16 cellular contexts compared by ENCODE assay signal in genomic region chr1:151176514-151177045, GRCh38. TPM values are rescaled to one million over a fixed set of nuclear protein-coding genes. Genes with fewer than 3 reads are reported as not detected.
DNase-seq lines count a peak whose midpoint lies in the region; ATAC-seq and TF ChIP-seq lines count a peak whose summit lies in the region.
"Had no signal": no experiment of that assay in that cellular context is flagged by ENCODE, and none has a peak within 500 bp of the region (broad histone marks: within the 10 kb centered on the region; RNA-seq: fewer than 3 reads in every experiment).

No MANE protein-coding gene starts in this region.

- no peak overlapping the region for H3K4me3 ChIP-seq in OCI-LY7 (ENCODE audit: low read depth, low read length, poor library complexity, severe bottlenecking)
- no peak overlapping the region for H3K4me3 ChIP-seq in psoas muscle
- H3K4me3 ChIP-seq: SK-N-MC had no signal

- no peak overlapping the region for H3K27ac ChIP-seq in OCI-LY7 (ENCODE audit: low read depth, low read length, poor library complexity, severe bottlenecking)
- peak overlapping the region; percentile 92 for H3K27ac ChIP-seq in psoas muscle
- H3K27ac ChIP-seq: SK-N-MC had no signal

- H3K4me2 ChIP-seq in OCI-LY7 (ENCODE audit: low read length) = no peak overlapping the region

- H3K4me1 ChIP-seq in OCI-LY7 (ENCODE audit: insufficient read depth, low read length, poor library complexity, severe bottlenecking) (no peaks in the 10 kb centered on the region), psoas muscle (peaks cover 7% of the 10 kb centered on the region)
- H3K4me1 ChIP-seq: BE2C had no signal

- intact Hi-C loops in Calu3 (cut with micrococcal nuclease; ENCODE audit: unreplicated experiment) (no loop called here), OCI-LY7 (cut with micrococcal nuclease; ENCODE audit: unreplicated experiment) (no loop called here), psoas muscle (cut with DNase I) (no loop called here)

- no peaks in the 10 kb centered on the region for H3K9me3 Mint-ChIP-seq in Calu3 (ENCODE audit: low read depth, unreplicated experiment)
- H3K9me3 Mint-ChIP-seq in endothelial cell (ENCODE audit: unreplicated experiment) = no peaks in the 10 kb centered on the region

- CTCF ChIA-PET in Calu3 (lab: Charles Lee) = interaction anchor here (0.9 to 1.0 kb wide), 2 partner anchors 13 to 77 kb away, joined by 3 to 4 read pairs; partner anchors contain the start of gene VPS72
- CTCF ChIA-PET in OCI-LY7 (lab: Charles Lee; ENCODE audit: unreplicated experiment) = interaction anchor here (1.0 kb wide), 1 partner anchor 13 kb away, joined by 3 read pairs; the partner anchor contains the start of gene VPS72

- no peak overlapping the region for H3K4me3 Mint-ChIP-seq in Calu3 (ENCODE audit: low read depth, unreplicated experiment)
- H3K4me3 Mint-ChIP-seq in endothelial cell (ENCODE audit: unreplicated experiment) = peak overlapping the region; percentile 71

- H3K36me3 Mint-ChIP-seq in Calu3 (ENCODE audit: insufficient read depth, unreplicated experiment) (peaks cover 44% of the 10 kb centered on the region), endothelial cell (ENCODE audit: low read depth, unreplicated experiment) (peaks cover 46% of the 10 kb centered on the region)

- H3K27me3 ChIP-seq in psoas muscle (ENCODE audit: insufficient read depth in 3 of 3, low read length in 2 of 3) = no peaks in the 10 kb centered on the region
- H3K27me3 ChIP-seq: BE2C had no signal

- H3K79me2 ChIP-seq in OCI-LY7 (ENCODE audit: insufficient read depth, low read depth, low read length) = no peaks in the 10 kb centered on the region

- no peaks in the 10 kb centered on the region for H4K20me1 ChIP-seq in OCI-LY7 (ENCODE audit: insufficient read depth, low read length)

- BruUV-seq in Calu3 (replicated peaks; lab: Mats Ljungman, UMichigan) = TSS peak; percentile 43
- TSS peak; percentile 72 for BruUV-seq in OCI-LY7 (replicated peaks; lab: Mats Ljungman, UMichigan)

- H3K9me2 ChIP-seq in OCI-LY7 (ENCODE audit: insufficient read depth, low read length) = no peaks in the 10 kb centered on the region

- H3K27ac Mint-ChIP-seq in Calu3 (ENCODE audit: unreplicated experiment) (no peak overlapping the region), endothelial cell (ENCODE audit: unreplicated experiment) (peak overlapping the region; percentile 75)

- no peak overlapping the region for H2AFZ ChIP-seq in OCI-LY7 (ENCODE audit: low read length)

- H3K4me1 Mint-ChIP-seq in Calu3 (ENCODE audit: low read depth, unreplicated experiment) (no peaks in the 10 kb centered on the region), endothelial cell (ENCODE audit: unreplicated experiment) (no peaks in the 10 kb centered on the region)

- H3K27me3 Mint-ChIP-seq in Calu3 (ENCODE audit: unreplicated experiment) (no peaks in the 10 kb centered on the region), endothelial cell (ENCODE audit: unreplicated experiment) (peaks cover 5% of the 10 kb centered on the region)

- POLR2A ChIA-PET in OCI-LY7 (lab: Charles Lee) = interaction anchor here (0.7 to 1.7 kb wide), 3 partner anchors 10 to 13 kb away, joined by 3 to 6 read pairs (median 3); no protein-coding TSS in a partner anchor

- in situ Hi-C loops in G401 (cut with HindIII; ENCODE audit: low sequenced_read_pairs) = no loop called here

- peaks cover 60% of the 10 kb centered on the region for H3K36me3 ChIP-seq in OCI-LY7 (ENCODE audit: insufficient read depth, low read length)
- H3K36me3 ChIP-seq in psoas muscle (ENCODE audit: insufficient read depth in 1 of 2, low read depth in 1 of 2) = peaks cover 13 to 80% of the 10 kb centered on the region in 2 donors

- WGBS in psoas muscle, 3 donors = 86 to 95% (median 89%) methylated on average over 17 of the region's 17 CpGs

- ATAC-seq in psoas muscle = no peak

- TF ChIP-seq CTCF in Calu3 (IDR thresholded peaks at IDR 0.05; ENCODE audit: unreplicated experiment) (no peak), OCI-LY7 (conservative IDR thresholded peaks at IDR 0.05; ENCODE audit: low read length) (no peak), endothelial cell (IDR thresholded peaks at IDR 0.05; ENCODE audit: unreplicated experiment) (no peak), psoas muscle (IDR thresholded peaks at IDR 0.05) (no peak)

- DNase-seq in Calu3 (no peak), OCI-LY7 (ENCODE audit: low spot score) (no peak), endothelial cell (ENCODE audit: low spot score) (no peak), psoas muscle (no peak), G401 (ENCODE audit: low spot score) (no peak)
- DNase-seq in stimulated activated naive CD4-positive, alpha-beta T cell treated with Interleukin-2 at 50 U/mL for 16 hours (lab: John Stamatoyannopoulos, UW) = no peak
- no peak for DNase-seq in stimulated activated CD4-positive, alpha-beta T cell treated with anti-CD3 and anti-CD28 coated beads, Interleukin-2, amount 100 ng/mL, for 24 hours
- DNase-seq: BE2C, KG1, NCI-H1092 treated with DMSO at 0.1 percent for 48 hours, NCI-H2107, NCI-H345 had no signal

- H3K9me3 ChIP-seq in OCI-LY7 (ENCODE audit: low read length) (no peaks in the 10 kb centered on the region), psoas muscle (no peaks in the 10 kb centered on the region)
- H3K9me3 ChIP-seq: BE2C had no signal

RNA-seq across cellular contexts. Expression of gene TMOD4, which starts 0.8 kb away (rescaled TPM):
- total RNA-seq in Calu3 (2022) (1.6 and 2.1 TPM in 2 replicates), OCI-LY7 (2022) (1.4 and 2.4 TPM in 2 replicates), endothelial cell (ENCODE audit: unreplicated experiment) (1.1 TPM), psoas muscle (100 to 1,000 TPM; 102 to 434 (median 407) TPM)
- total RNA-seq in OCI-LY7 (2014; rRNA removed; shearing (Covaris generic)) = not detected in 2 replicates
- 100 to 1,000 TPM in 2 of 3 donors, 10 to 100 TPM in 1; 17.6 to 274 (median 154) TPM for polyA plus RNA-seq in psoas muscle
- not detected in 2 replicates for total RNA-seq in G401 (2014; rRNA removed; shearing (Covaris generic))
- total RNA-seq: M059J, Right ventricle myocardium inferior had no signal

RNA-seq across cellular contexts. Expression of gene SCNM1, which starts 10.6 kb away (rescaled TPM):
- total RNA-seq in Calu3 (2022) (47.3 and 49.8 TPM in 2 replicates), OCI-LY7 (2022) (54.1 and 63.1 TPM in 2 replicates), endothelial cell (ENCODE audit: unreplicated experiment) (48.3 TPM), psoas muscle (10 to 100 TPM; 23.6 to 47.9 (median 39.5) TPM)
- 70.9 and 78.0 TPM in 2 replicates for total RNA-seq in OCI-LY7 (2014; rRNA removed; shearing (Covaris generic))
- polyA plus RNA-seq in psoas muscle = 10 to 100 TPM; 71.0 to 78.7 (median 72.3) TPM
- total RNA-seq in G401 (2014; rRNA removed; shearing (Covaris generic)) = 44.3 and 57.7 TPM in 2 replicates

RNA-seq across cellular contexts. Expression of gene LYSMD1, which starts 10.9 kb away (rescaled TPM):
- total RNA-seq in Calu3 (2022) (7.6 and 9.7 TPM in 2 replicates), OCI-LY7 (2022) (3.4 and 3.7 TPM in 2 replicates), endothelial cell (ENCODE audit: unreplicated experiment) (7.5 TPM), psoas muscle (10 to 100 TPM in 3 of 4 donors, 1 to 10 TPM in 1; 6.7 to 17.5 (median 12.3) TPM)
- 6.2 and 9.2 TPM in 2 replicates for total RNA-seq in OCI-LY7 (2014; rRNA removed; shearing (Covaris generic))
- 10 to 100 TPM in 1 of 3 donors, 1 to 10 TPM in 2; 8.4 to 18.0 (median 8.6) TPM for polyA plus RNA-seq in psoas muscle
- 6.2 and 8.9 TPM in 2 replicates for total RNA-seq in G401 (2014; rRNA removed; shearing (Covaris generic))

RNA-seq across cellular contexts. Expression of gene VPS72, which starts 13.4 kb away (rescaled TPM):
- total RNA-seq in Calu3 (2022) = 91.4 and 111 TPM in 2 replicates
- total RNA-seq in OCI-LY7 (2014; rRNA removed; shearing (Covaris generic)) = 51.1 and 65.9 TPM in 2 replicates
- 54.3 and 67.9 TPM in 2 replicates for total RNA-seq in OCI-LY7 (2022)
- total RNA-seq in endothelial cell (ENCODE audit: unreplicated experiment) = 83.5 TPM
- total RNA-seq in psoas muscle = 100 to 1,000 TPM in 1 of 4 donors, 10 to 100 TPM in 3; 38.6 to 112 (median 59.8) TPM
- polyA plus RNA-seq in psoas muscle = 100 to 1,000 TPM in 1 of 3 donors, 10 to 100 TPM in 2; 30.8 to 100 (median 70.7) TPM
- 71.9 and 80.9 TPM in 2 replicates for total RNA-seq in G401 (2014; rRNA removed; shearing (Covaris generic))

RNA-seq across cellular contexts. Expression of gene TNFAIP8L2, which starts 20.1 kb away (rescaled TPM):
- total RNA-seq in Calu3 (2022) (not detected in 2 replicates), OCI-LY7 (2022) (9.0 and 9.2 TPM in 2 replicates), endothelial cell (ENCODE audit: unreplicated experiment) (1.6 TPM), psoas muscle (1 to 10 TPM in 1 of 4 donors, under 1 TPM in 3; 0.56 to 1.3 (median 0.74) TPM)
- 7.7 and 12.5 TPM in 2 replicates for total RNA-seq in OCI-LY7 (2014; rRNA removed; shearing (Covaris generic))
- 1 to 10 TPM in 2 of 3 donors, under 1 TPM in 1; 0.62 to 1.1 (median 1.1) TPM for polyA plus RNA-seq in psoas muscle
- total RNA-seq in G401 (2014; rRNA removed; shearing (Covaris generic)) = not detected in 2 replicates
- total RNA-seq: Daoy, M059J had no signal

Comparison
In these comparisons a context has a peak if more than half of its experiments do, and no peak if none do; other contexts are left out.
1. RNA of gene TMOD4, which starts 0.8 kb away (total RNA-seq): 102 to 434 TPM in psoas muscle; 1.6 to 2.1 TPM in Calu3, 1.4 to 2.4 TPM in OCI-LY7, 1.1 TPM in endothelial cell (single experiment) and not detected in G401; every median in the first group is over 10 times any median in the second.